In the genomic region with DNA sequence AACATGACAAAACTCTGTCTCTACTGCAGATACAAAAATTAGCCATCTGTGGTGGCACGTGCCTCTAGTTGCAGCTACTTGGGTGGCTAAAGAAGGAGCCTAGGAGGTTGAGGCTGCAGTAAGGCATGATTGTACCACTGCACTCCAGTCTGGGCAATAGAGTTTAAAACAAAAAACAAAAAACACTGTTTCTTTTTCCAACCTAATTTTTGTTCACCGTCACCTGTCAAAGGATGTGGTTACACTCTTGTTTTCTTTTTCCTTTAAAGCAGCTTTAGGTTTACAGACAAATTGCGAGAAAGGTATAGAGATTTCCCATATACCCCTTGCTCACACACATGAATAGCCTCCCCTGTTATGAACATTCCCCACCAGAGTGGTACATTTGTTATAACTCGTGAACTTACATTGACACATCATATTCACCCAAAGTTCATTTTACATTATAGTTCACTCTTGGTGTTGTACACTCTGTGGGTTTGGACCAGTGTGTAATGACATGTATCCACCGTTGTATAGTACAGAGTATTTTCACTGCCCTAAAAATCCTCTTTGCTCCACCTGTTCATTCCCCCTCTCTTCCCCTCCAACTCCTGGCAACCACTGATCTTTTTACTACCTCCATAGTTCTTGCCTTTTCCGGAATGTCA, we compare ENCODE assay signal across 23 cellular contexts. TPM values are rescaled to one million over a fixed set of nuclear protein-coding genes. Genes with fewer than 3 reads are reported as not detected.
DNase-seq lines count a peak whose midpoint lies in the region; ATAC-seq, FAIRE-seq and TF ChIP-seq lines count a peak whose summit lies in the region.
"Had no signal": no experiment of that assay in that cellular context is flagged by ENCODE, and none has a peak within 500 bp of the region (broad histone marks: within the 10 kb centered on the region; RNA-seq: fewer than 3 reads in every experiment).

No MANE protein-coding gene starts in this region.

- ATAC-seq in A549 (no peak), T-cell (replicated peaks in 1 of 4) (peak; percentile 66 to 82 (median 69)), upper lobe of left lung (ENCODE audit: low FRiP score in 2 of 2) (no peak)
- ATAC-seq in central memory CD8-positive, alpha-beta T cell (replicated peaks; ENCODE audit: extremely low read depth, poor library complexity, severe bottlenecking): peak; percentile 52
- ATAC-seq: body of pancreas, SK-N-SH treated with all-trans-retinoic acid at 6 μM for 48 hours had no signal

- TF ChIP-seq POLR2A in A549 (IDR thresholded peaks at IDR 0.05; ENCODE audit: low read length): no peak
- no peak for TF ChIP-seq POLR2A in adrenal gland (IDR thresholded peaks at IDR 0.05)
- TF ChIP-seq POLR2A in upper lobe of left lung (IDR thresholded peaks at IDR 0.05): no peak

- POLR2A ChIA-PET in A549 (lab: Yijun Ruan, JAX): no interaction called here
- POLR2A ChIA-PET in CD8-positive, alpha-beta memory T cell (lab: Charles Lee): no interaction called here
- POLR2A ChIA-PET in T-cell (lab: Charles Lee): no interaction called here

- no peak overlapping the region for H3K4me2 ChIP-seq in A549
- H3K4me2 ChIP-seq: hepatocyte had no signal

- WGBS in A549 (ENCODE audit: missing lambda C conversion rate): 94% methylated on average over 6 of the region's 6 CpGs
- WGBS in adrenal gland, 4 donors: 90 to 92% (median 92%) methylated on average over 6 of the region's 6 CpGs
- WGBS in upper lobe of left lung, 2 donors: 93 to 94% methylated on average over 6 of the region's 6 CpGs

- H3K27ac ChIP-seq in A549 (no peak overlapping the region), adrenal gland (no peak overlapping the region), upper lobe of left lung (no peak overlapping the region)
- no peak overlapping the region for H3K27ac ChIP-seq in CD8-positive, alpha-beta memory T cell (ENCODE audit: low read depth, low read length)
- H3K27ac ChIP-seq: body of pancreas, coronary artery, hepatocyte, parathyroid adenoma had no signal

- no peak overlapping the region for H3K4me3 ChIP-seq in A549
- H3K4me3 ChIP-seq in CD8-positive, alpha-beta memory T cell (ENCODE audit: low read length): no peak overlapping the region
- H3K4me3 ChIP-seq in adrenal gland: no peak overlapping the region
- no peak overlapping the region for H3K4me3 ChIP-seq in upper lobe of left lung
- H3K4me3 ChIP-seq: body of pancreas, coronary artery, hepatocyte had no signal

- no peaks in the 10 kb centered on the region for H3K27me3 ChIP-seq in CD8-positive, alpha-beta memory T cell (ENCODE audit: insufficient read depth, low read length, poor library complexity, severe bottlenecking)
- no peaks in the 10 kb centered on the region for H3K27me3 ChIP-seq in adrenal gland
- H3K27me3 ChIP-seq in upper lobe of left lung: no peaks in the 10 kb centered on the region
- H3K27me3 ChIP-seq: body of pancreas, hepatocyte had no signal

- peaks cover 0 to 2% (median 2%) of the 10 kb centered on the region in 3 donors for H3K36me3 Mint-ChIP-seq in CD8-positive, alpha-beta memory T cell
- no peaks in the 10 kb centered on the region for H3K36me3 Mint-ChIP-seq in T-cell
- peaks cover 4% of the 10 kb centered on the region for H3K36me3 Mint-ChIP-seq in central memory CD8-positive, alpha-beta T cell (ENCODE audit: insufficient read depth)

- peaks cover 61 to 93% (median 85%) of the 10 kb centered on the region in 3 donors for H3K4me1 Mint-ChIP-seq in CD8-positive, alpha-beta memory T cell
- H3K4me1 Mint-ChIP-seq in T-cell: peaks cover 77 to 82% (median 77%) of the 10 kb centered on the region in 3 donors
- peaks cover 55% of the 10 kb centered on the region for H3K4me1 Mint-ChIP-seq in central memory CD8-positive, alpha-beta T cell

- DNase-seq in A549 (ENCODE audit: low read depth in 1 of 2, low spot score in 1 of 2) (no peak), T-cell (peak in 1 of 34 experiments; percentile 1), adrenal gland (no peak), EL (no peak), upper lobe of left lung (no peak), NCI-H2196 (lab: John Stamatoyannopoulos, UW; ENCODE audit: unreplicated experiment) (no peak)
- DNase-seq in CD8-positive, alpha-beta memory T cell: peak in 1 of 5 donors; percentile 12
- DNase-seq in central memory CD8-positive, alpha-beta T cell (ENCODE audit: low spot score in 2 of 2): no peak
- DNase-seq: activated CD4-positive, alpha-beta T cell treated with anti-CD3 and anti-CD28 coated beads, Interleukin-2, amount 50 U/mL, for 4 hours; activated gamma-delta T cell; body of pancreas; Caco-2; mammary epithelial cell; NCI-H1092 treated with DMSO at 0.1 percent for 48 hours; NCI-H82; stimulated activated CD4-positive, alpha-beta T cell treated with anti-CD3 and anti-CD28 coated beads, Interleukin-1b, Interleukin-23, amount 100 ng/mL, for 48 hours; substantia nigra had no signal

- H3K27me3 Mint-ChIP-seq in CD8-positive, alpha-beta memory T cell: no peaks in the 10 kb centered on the region
- no peaks in the 10 kb centered on the region for H3K27me3 Mint-ChIP-seq in T-cell
- H3K27me3 Mint-ChIP-seq in central memory CD8-positive, alpha-beta T cell: no peaks in the 10 kb centered on the region

- TF ChIP-seq EP300 in A549 (IDR thresholded peaks at IDR 0.05) (no peak), upper lobe of left lung (IDR thresholded peaks at IDR 0.05) (no peak)

- peak overlapping the region in 6 of 7 donors; percentile 42 to 54 (median 52) for H3K4me3 Mint-ChIP-seq in CD8-positive, alpha-beta memory T cell
- peak overlapping the region; percentile 25 to 62 (median 54) for H3K4me3 Mint-ChIP-seq in T-cell
- H3K4me3 Mint-ChIP-seq in central memory CD8-positive, alpha-beta T cell: peak overlapping the region; percentile 32

- peak; percentile 72 for FAIRE-seq in A549 (lab: Jason Lieb, UNC)
- FAIRE-seq: endothelial cell of umbilical vein, RCC 7860 had no signal

- TF ChIP-seq CTCF in A549 (IDR thresholded peaks at IDR 0.05) (no peak), adrenal gland (IDR thresholded peaks at IDR 0.05) (no peak), upper lobe of left lung (IDR thresholded peaks at IDR 0.05) (no peak)

- no peaks in the 10 kb centered on the region for H3K9me3 ChIP-seq in A549
- H3K9me3 ChIP-seq in CD8-positive, alpha-beta memory T cell (ENCODE audit: low read length): no peaks in the 10 kb centered on the region
- no peaks in the 10 kb centered on the region for H3K9me3 ChIP-seq in adrenal gland (replicated peaks in 1 of 3)
- no peaks in the 10 kb centered on the region for H3K9me3 ChIP-seq in upper lobe of left lung
- H3K9me3 ChIP-seq: body of pancreas, Caco-2 had no signal

- peaks cover 23% of the 10 kb centered on the region for H3K4me1 ChIP-seq in A549
- H3K4me1 ChIP-seq in CD8-positive, alpha-beta memory T cell (ENCODE audit: insufficient read depth, low read length): peaks cover 38% of the 10 kb centered on the region
- peaks cover 0 to 11% of the 10 kb centered on the region in 2 donors for H3K4me1 ChIP-seq in adrenal gland (replicated peaks in 1 of 2)
- peaks cover 0 to 19% (median 5%) of the 10 kb centered on the region in 4 donors for H3K4me1 ChIP-seq in upper lobe of left lung
- H3K4me1 ChIP-seq: Caco-2, parathyroid adenoma had no signal

- intact Hi-C loops in adrenal gland (cut with DNase I): no loop called here

- no peak for TF ChIP-seq RAD21 in A549 (conservative IDR thresholded peaks at IDR 0.05 in 1 of 2, IDR thresholded peaks at IDR 0.05 in 1 of 2)

- CTCF ChIA-PET in A549 (lab: Yijun Ruan, JAX): no interaction called here
- CTCF ChIA-PET in CD8-positive, alpha-beta memory T cell (lab: Charles Lee): no interaction called here
- CTCF ChIA-PET in T-cell (lab: Charles Lee): interaction anchor here in 1 of 2 donors (0.7 kb wide), 1 partner anchor 9 kb away, joined by 4 read pairs; no protein-coding TSS in a partner anchor

- H3K9me3 Mint-ChIP-seq in CD8-positive, alpha-beta memory T cell: no peaks in the 10 kb centered on the region
- H3K9me3 Mint-ChIP-seq in T-cell: no peaks in the 10 kb centered on the region
- no peaks in the 10 kb centered on the region for H3K9me3 Mint-ChIP-seq in central memory CD8-positive, alpha-beta T cell

- H3K36me3 ChIP-seq in CD8-positive, alpha-beta memory T cell (ENCODE audit: insufficient read depth, low read length): no peaks in the 10 kb centered on the region
- H3K36me3 ChIP-seq in adrenal gland (replicated peaks in 1 of 2) (no peaks in the 10 kb centered on the region), upper lobe of left lung (no peaks in the 10 kb centered on the region)

- peak overlapping the region; percentile 24 to 77 (median 67) for H3K27ac Mint-ChIP-seq in CD8-positive, alpha-beta memory T cell
- H3K27ac Mint-ChIP-seq in T-cell: peak overlapping the region; percentile 69 to 87
- H3K27ac Mint-ChIP-seq in central memory CD8-positive, alpha-beta T cell (ENCODE audit: low read depth): no peak overlapping the region

TF ChIP-seq in A549, 52 proteins besides CTCF, POLR2A, EP300 and RAD21 (continues in another document):
- TF ChIP-seq MAZ (IDR thresholded peaks at IDR 0.05; ENCODE audit: borderline replicate concordance, low read depth, low read length) (no peak), HEYL (CRISPR knock-in tag; IDR thresholded peaks at IDR 0.05) (no peak), ZNF302 (CRISPR knock-in tag; IDR thresholded peaks at IDR 0.05) (no peak), FOSB (CRISPR knock-in tag; IDR thresholded peaks at IDR 0.05) (no peak)
- TF ChIP-seq, protein P1, sequence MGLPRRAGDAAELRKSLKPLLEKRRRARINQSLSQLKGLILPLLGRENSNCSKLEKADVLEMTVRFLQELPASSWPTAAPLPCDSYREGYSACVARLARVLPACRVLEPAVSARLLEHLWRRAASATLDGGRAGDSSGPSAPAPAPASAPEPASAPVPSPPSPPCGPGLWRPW (IDR thresholded peaks at IDR 0.05): no peak
- TF ChIP-seq, protein P2, sequence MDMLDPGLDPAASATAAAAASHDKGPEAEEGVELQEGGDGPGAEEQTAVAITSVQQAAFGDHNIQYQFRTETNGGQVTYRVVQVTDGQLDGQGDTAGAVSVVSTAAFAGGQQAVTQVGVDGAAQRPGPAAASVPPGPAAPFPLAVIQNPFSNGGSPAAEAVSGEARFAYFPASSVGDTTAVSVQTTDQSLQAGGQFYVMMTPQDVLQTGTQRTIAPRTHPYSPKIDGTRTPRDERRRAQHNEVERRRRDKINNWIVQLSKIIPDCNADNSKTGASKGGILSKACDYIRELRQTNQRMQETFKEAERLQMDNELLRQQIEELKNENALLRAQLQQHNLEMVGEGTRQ (IDR thresholded peaks at IDR 0.05): no peak

RNA-seq across cellular contexts. Expression of a gene that starts 26.2 kb away (rescaled TPM):
- 51.3 and 55.5 TPM in 2 replicates for polyA plus RNA-seq in A549 (2011; rRNA removed)
- 16.4 and 20.8 TPM in 2 replicates for polyA plus RNA-seq in A549 (2012; cell fraction: cytosol; rRNA removed)
- polyA plus RNA-seq in A549 (2012; cell fraction: nucleus; rRNA removed): 19.0 and 26.3 TPM in 2 replicates
- 27.2 to 29.7 TPM (median 29.1 TPM) in 3 replicates for polyA plus RNA-seq in A549 (2017; fragmentation: RNase III; extraction: RNeasy Plus Mini Kit Qiagen cat#74134 plus additional on column Dnase treatment)
- polyA minus RNA-seq in A549 (2011; rRNA and poly(A)+ RNA removed): 65.3 and 78.9 TPM in 2 replicates
- 10 to 100 TPM; 72.7 to 74.7 TPM for total RNA-seq in CD8-positive, alpha-beta memory T cell
- polyA plus RNA-seq in CD8-positive, alpha-beta memory T cell: 30.5 TPM
- total RNA-seq in T-cell: 10 to 100 TPM; 52.6 to 59.0 (median 54.6) TPM
- 10 to 100 TPM; 29.0 to 54.4 (median 39.5) TPM for total RNA-seq in adrenal gland
- polyA plus RNA-seq in adrenal gland: 10 to 100 TPM; 15.4 to 49.9 (median 21.4) TPM
- 10 to 100 TPM; 35.6 to 62.4 (median 50.5) TPM for total RNA-seq in upper lobe of left lung

Comparison
In these comparisons a context has a peak if more than half of its experiments do, and no peak if none do; other contexts are left out.
1. ATAC-seq: peak in T-cell (4 of 4) and central memory CD8-positive, alpha-beta T cell (single experiment); none in A549 (0 of 2) and upper lobe of left lung (0 of 2).
2. Peak in every context shown above with its lines, with median percentiles within 50 percentile points of each other: H3K4me3 Mint-ChIP-seq.